ENCODE assay signal across 16 cellular contexts in genomic region chr2:68747413-68747812, GRCh38. TPM values are rescaled to one million over a fixed set of nuclear protein-coding genes. Genes with fewer than 3 reads are reported as not detected.
DNase-seq lines count a peak whose midpoint lies in the region; ATAC-seq lines count a peak whose summit lies in the region.
"Had no signal": no experiment of that assay in that cellular context is flagged by ENCODE, and none has a peak within 500 bp of the region (broad histone marks: within the 10 kb centered on the region; RNA-seq: fewer than 3 reads in every experiment).

No MANE protein-coding gene starts in this region.

- H3K4me3 ChIP-seq in CD8-positive, alpha-beta memory T cell (ENCODE audit: low read length) = no peak overlapping the region
- H3K4me3 ChIP-seq in naive thymus-derived CD4-positive, alpha-beta T cell (ENCODE audit: low read length) = no peak overlapping the region
- H3K4me3 ChIP-seq: A549, SJSA1 had no signal

- H3K9me3 ChIP-seq in CD8-positive, alpha-beta memory T cell (ENCODE audit: low read length) = no peaks in the 10 kb centered on the region
- no peaks in the 10 kb centered on the region for H3K9me3 ChIP-seq in naive thymus-derived CD4-positive, alpha-beta T cell (ENCODE audit: control insufficient read depth in 2 of 3, low read length in 3 of 3)
- H3K9me3 ChIP-seq: A549, SJSA1 had no signal

- H3K4me1 Mint-ChIP-seq in activated CD4-positive, alpha-beta T cell treated with anti-CD3 and anti-CD28 coated beads, Interleukin-2, amount 10 ng/mL, durations not matched to agents 7 days and 5 days = peaks cover 91% of the 10 kb centered on the region
- H3K4me1 Mint-ChIP-seq in CD8-positive, alpha-beta memory T cell = peaks cover 84 to 93% (median 92%) of the 10 kb centered on the region in 3 donors
- H3K4me1 Mint-ChIP-seq in activated T-helper 1 cell treated with anti-CD3 and anti-CD28 coated beads, Interleukin-12 subunit alpha, Interleukin-12 subunit beta, Interleukin-2, Interleukin-4 antibody, amounts not matched to agents 30 ng/mL and 10 ng/mL and 1 ng/mL, durations not matched to agents 14 hours and 24 hours and 36 hours (ENCODE audit: low read depth) = peaks cover 90% of the 10 kb centered on the region
- peaks cover 69 to 92% (median 89%) of the 10 kb centered on the region in 7 donors for H3K4me1 Mint-ChIP-seq in naive thymus-derived CD4-positive, alpha-beta T cell

- ATAC-seq in naive thymus-derived CD4-positive, alpha-beta T cell = no peak
- ATAC-seq in GM19328 (IDR thresholded peaks at IDR 0.05; ENCODE audit: unreplicated experiment) (no peak), HG02852 (IDR thresholded peaks at IDR 0.05; ENCODE audit: unreplicated experiment) (no peak)
- ATAC-seq: A549 had no signal

- H3K27me3 ChIP-seq in CD8-positive, alpha-beta memory T cell (ENCODE audit: insufficient read depth, low read length, poor library complexity, severe bottlenecking) = no peaks in the 10 kb centered on the region
- no peaks in the 10 kb centered on the region for H3K27me3 ChIP-seq in naive thymus-derived CD4-positive, alpha-beta T cell (ENCODE audit: control insufficient read depth in 2 of 2, insufficient read depth in 2 of 2, low read length in 2 of 2)
- H3K27me3 ChIP-seq: SJSA1 had no signal

- peak overlapping the region; percentile 60 for H3K27ac Mint-ChIP-seq in activated CD4-positive, alpha-beta T cell treated with anti-CD3 and anti-CD28 coated beads, Interleukin-2, amount 10 ng/mL, durations not matched to agents 7 days and 5 days
- peak overlapping the region; percentile 73 to 98 (median 88) for H3K27ac Mint-ChIP-seq in CD8-positive, alpha-beta memory T cell
- peak overlapping the region; percentile 67 for H3K27ac Mint-ChIP-seq in activated T-helper 1 cell treated with anti-CD3 and anti-CD28 coated beads, Interleukin-12 subunit alpha, Interleukin-12 subunit beta, Interleukin-2, Interleukin-4 antibody, amounts not matched to agents 30 ng/mL and 10 ng/mL and 1 ng/mL, durations not matched to agents 14 hours and 24 hours and 36 hours
- H3K27ac Mint-ChIP-seq in naive thymus-derived CD4-positive, alpha-beta T cell = peak overlapping the region in 8 of 9 donors; percentile 58 to 92 (median 85)
- H3K27ac Mint-ChIP-seq: mesothelial cell of epicardium had no signal

- no peaks in the 10 kb centered on the region for H3K27me3 Mint-ChIP-seq in activated CD4-positive, alpha-beta T cell treated with anti-CD3 and anti-CD28 coated beads, Interleukin-2, amount 10 ng/mL, durations not matched to agents 7 days and 5 days
- H3K27me3 Mint-ChIP-seq in CD8-positive, alpha-beta memory T cell = no peaks in the 10 kb centered on the region
- H3K27me3 Mint-ChIP-seq in activated T-helper 1 cell treated with anti-CD3 and anti-CD28 coated beads, Interleukin-12 subunit alpha, Interleukin-12 subunit beta, Interleukin-2, Interleukin-4 antibody, amounts not matched to agents 30 ng/mL and 10 ng/mL and 1 ng/mL, durations not matched to agents 14 hours and 24 hours and 36 hours (ENCODE audit: insufficient read depth) = no peaks in the 10 kb centered on the region
- H3K27me3 Mint-ChIP-seq in naive thymus-derived CD4-positive, alpha-beta T cell = no peaks in the 10 kb centered on the region

- H3K9me3 Mint-ChIP-seq in activated CD4-positive, alpha-beta T cell treated with anti-CD3 and anti-CD28 coated beads, Interleukin-2, amount 10 ng/mL, durations not matched to agents 7 days and 5 days = no peaks in the 10 kb centered on the region
- H3K9me3 Mint-ChIP-seq in CD8-positive, alpha-beta memory T cell = no peaks in the 10 kb centered on the region
- H3K9me3 Mint-ChIP-seq in activated T-helper 1 cell treated with anti-CD3 and anti-CD28 coated beads, Interleukin-12 subunit alpha, Interleukin-12 subunit beta, Interleukin-2, Interleukin-4 antibody, amounts not matched to agents 30 ng/mL and 10 ng/mL and 1 ng/mL, durations not matched to agents 14 hours and 24 hours and 36 hours = peaks cover 4% of the 10 kb centered on the region
- peaks cover 0 to 6% (median 0%) of the 10 kb centered on the region in 11 donors for H3K9me3 Mint-ChIP-seq in naive thymus-derived CD4-positive, alpha-beta T cell

- H3K36me3 Mint-ChIP-seq in activated CD4-positive, alpha-beta T cell treated with anti-CD3 and anti-CD28 coated beads, Interleukin-2, amount 10 ng/mL, durations not matched to agents 7 days and 5 days (ENCODE audit: low read depth) = peaks cover 76% of the 10 kb centered on the region
- peaks cover 12 to 65% (median 25%) of the 10 kb centered on the region in 3 donors for H3K36me3 Mint-ChIP-seq in CD8-positive, alpha-beta memory T cell
- H3K36me3 Mint-ChIP-seq in activated T-helper 1 cell treated with anti-CD3 and anti-CD28 coated beads, Interleukin-12 subunit alpha, Interleukin-12 subunit beta, Interleukin-2, Interleukin-4 antibody, amounts not matched to agents 30 ng/mL and 10 ng/mL and 1 ng/mL, durations not matched to agents 14 hours and 24 hours and 36 hours (ENCODE audit: low read depth) = peaks cover 46% of the 10 kb centered on the region
- peaks cover 5 to 54% (median 31%) of the 10 kb centered on the region in 5 donors for H3K36me3 Mint-ChIP-seq in naive thymus-derived CD4-positive, alpha-beta T cell
- H3K36me3 Mint-ChIP-seq: mesothelial cell of epicardium had no signal

- intact Hi-C loops in activated T-helper 1 cell treated with anti-CD3 and anti-CD28 coated beads, Interleukin-12 subunit alpha, Interleukin-12 subunit beta, Interleukin-2, Interleukin-4 antibody, amounts not matched to agents 30 ng/mL and 10 ng/mL and 1 ng/mL, durations not matched to agents 14 hours and 24 hours and 36 hours (cut with micrococcal nuclease) = loop anchor here (10.0 kb wide), 1 partner anchor 1027 kb away; no protein-coding TSS in a partner anchor
- intact Hi-C loops in naive thymus-derived CD4-positive, alpha-beta T cell (cut with micrococcal nuclease) = no loop called here
- intact Hi-C loops in posterior cingulate gyrus (cut with DNase I) = no loop called here

- H3K27ac ChIP-seq in CD8-positive, alpha-beta memory T cell (ENCODE audit: low read depth, low read length) = no peak overlapping the region
- H3K27ac ChIP-seq in naive thymus-derived CD4-positive, alpha-beta T cell (ENCODE audit: low read depth, low read length) = peak overlapping the region; percentile 0
- H3K27ac ChIP-seq: A549, SJSA1 had no signal

- H3K36me3 ChIP-seq in CD8-positive, alpha-beta memory T cell (ENCODE audit: insufficient read depth, low read length) = peaks cover 8% of the 10 kb centered on the region
- peaks cover 3 to 13% (median 10%) of the 10 kb centered on the region in 3 experiments for H3K36me3 ChIP-seq in naive thymus-derived CD4-positive, alpha-beta T cell (ENCODE audit: control insufficient read depth in 2 of 3, insufficient read depth in 3 of 3, low read length in 3 of 3)
- H3K36me3 ChIP-seq: SJSA1 had no signal

- POLR2A ChIA-PET in activated CD4-positive, alpha-beta T cell treated with anti-CD3 and anti-CD28 coated beads, Interleukin-2, amount 10 ng/mL, durations not matched to agents 7 days and 5 days (lab: Charles Lee) = no interaction called here
- POLR2A ChIA-PET in CD8-positive, alpha-beta memory T cell (lab: Charles Lee) = no interaction called here
- POLR2A ChIA-PET in naive thymus-derived CD4-positive, alpha-beta T cell (lab: Charles Lee) = interaction anchor here (0.9 to 14.3 kb wide), 4 partner anchors 9 to 57 kb away, joined by 4 to 288 read pairs (median 10); no protein-coding TSS in a partner anchor

- H3K4me3 Mint-ChIP-seq in activated CD4-positive, alpha-beta T cell treated with anti-CD3 and anti-CD28 coated beads, Interleukin-2, amount 10 ng/mL, durations not matched to agents 7 days and 5 days = no peak overlapping the region
- peak overlapping the region; percentile 19 to 68 (median 49) for H3K4me3 Mint-ChIP-seq in CD8-positive, alpha-beta memory T cell
- H3K4me3 Mint-ChIP-seq in activated T-helper 1 cell treated with anti-CD3 and anti-CD28 coated beads, Interleukin-12 subunit alpha, Interleukin-12 subunit beta, Interleukin-2, Interleukin-4 antibody, amounts not matched to agents 30 ng/mL and 10 ng/mL and 1 ng/mL, durations not matched to agents 14 hours and 24 hours and 36 hours = peak overlapping the region; percentile 6
- H3K4me3 Mint-ChIP-seq in naive thymus-derived CD4-positive, alpha-beta T cell = peak overlapping the region in 8 of 10 donors; percentile 6 to 74 (median 50)
- H3K4me3 Mint-ChIP-seq: mesothelial cell of epicardium had no signal

- CTCF ChIA-PET in activated CD4-positive, alpha-beta T cell treated with anti-CD3 and anti-CD28 coated beads, Interleukin-2, amount 10 ng/mL, durations not matched to agents 7 days and 5 days (lab: Charles Lee) = interaction anchor here (1.0 to 7.7 kb wide), 3 partner anchors 7 to 178 kb away, joined by 3 to 82 read pairs (median 4); no protein-coding TSS in a partner anchor
- CTCF ChIA-PET in CD8-positive, alpha-beta memory T cell (lab: Charles Lee) = interaction anchor here (0.8 to 4.0 kb wide), 4 partner anchors 17 to 178 kb away, joined by 3 to 16 read pairs (median 4); no protein-coding TSS in a partner anchor
- CTCF ChIA-PET in naive thymus-derived CD4-positive, alpha-beta T cell (lab: Charles Lee) = interaction anchor here (2.1 to 6.8 kb wide), 3 partner anchors 14 to 161 kb away, joined by 8 to 64 read pairs (median 14); partner anchors contain the start of gene ARHGAP25

- H3K4me1 ChIP-seq in CD8-positive, alpha-beta memory T cell (ENCODE audit: insufficient read depth, low read length) = peaks cover 91% of the 10 kb centered on the region
- peaks cover 82 to 83% of the 10 kb centered on the region in 2 donors for H3K4me1 ChIP-seq in naive thymus-derived CD4-positive, alpha-beta T cell (ENCODE audit: control insufficient read depth in 2 of 2, insufficient read depth in 2 of 2, low read length in 2 of 2)
- H3K4me1 ChIP-seq: A549, SJSA1 had no signal

- peak; percentile 3 for DNase-seq in activated CD4-positive, alpha-beta T cell treated with anti-CD3 and anti-CD28 coated beads, Interleukin-2, amount 10 ng/mL, durations not matched to agents 7 days and 5 days
- no peak for DNase-seq in activated CD4-positive, alpha-beta T cell treated with anti-CD3 and anti-CD28 coated beads, Interleukin-2, amount 50 U/mL, for 1 hour
- no peak for DNase-seq in CD8-positive, alpha-beta memory T cell
- DNase-seq in activated T-helper 1 cell treated with anti-CD3 and anti-CD28 coated beads, Interleukin-12 subunit alpha, Interleukin-12 subunit beta, Interleukin-2, Interleukin-4 antibody, amounts not matched to agents 30 ng/mL and 10 ng/mL and 1 ng/mL, durations not matched to agents 14 hours and 24 hours and 36 hours (ENCODE audit: low spot score) = no peak
- DNase-seq in naive thymus-derived CD4-positive, alpha-beta T cell = peak in 1 of 9 donors; percentile 16
- DNase-seq in posterior cingulate gyrus = no peak
- DNase-seq: caudate nucleus; hippocampal formation; NCI-H187 treated with DMSO at 0.1 percent for 48 hours; NCI-H446; stimulated activated naive CD4-positive, alpha-beta T cell had no signal

RNA-seq across cellular contexts. Expression of gene ARHGAP25, which starts 12.8 kb away (rescaled TPM):
- 10 to 100 TPM; 94.9 to 97.8 TPM for total RNA-seq in activated CD4-positive, alpha-beta T cell treated with anti-CD3 and anti-CD28 coated beads, Interleukin-2, amount 10 ng/mL, durations not matched to agents 7 days and 5 days
- total RNA-seq in CD8-positive, alpha-beta memory T cell = 10 to 100 TPM; 74.7 to 75.2 TPM
- 200 TPM for polyA plus RNA-seq in CD8-positive, alpha-beta memory T cell
- total RNA-seq in activated T-helper 1 cell treated with anti-CD3 and anti-CD28 coated beads, Interleukin-12 subunit alpha, Interleukin-12 subunit beta, Interleukin-2, Interleukin-4 antibody, amounts not matched to agents 30 ng/mL and 10 ng/mL and 1 ng/mL, durations not matched to agents 14 hours and 24 hours and 36 hours = 71.6 and 74.2 TPM in 2 replicates
- total RNA-seq in naive thymus-derived CD4-positive, alpha-beta T cell = 100 to 1,000 TPM in 4 of 5 experiments, 10 to 100 TPM in 1; 68.2 to 139 (median 116) TPM
- polyA plus RNA-seq in naive thymus-derived CD4-positive, alpha-beta T cell = 100 to 1,000 TPM in 1 of 2 donors, 10 to 100 TPM in 1; 63.3 to 134 TPM
- total RNA-seq: SJSA1 had no signal
